ENCODE assay signal across 17 cellular contexts in genomic region chr15:50363612-50364011, GRCh38. TPM values are rescaled to one million over a fixed set of nuclear protein-coding genes. Genes with fewer than 3 reads are reported as not detected.
DNase-seq lines count a peak whose midpoint lies in the region; ATAC-seq and TF ChIP-seq lines count a peak whose summit lies in the region.
"Had no signal": no experiment of that assay in that cellular context is flagged by ENCODE, and none has a peak within 500 bp of the region (broad histone marks: within the 10 kb centered on the region; RNA-seq: fewer than 3 reads in every experiment).

No MANE protein-coding gene starts in this region.

- H3K79me2 ChIP-seq in smooth muscle cell (ENCODE audit: low read depth), result no peaks in the 10 kb centered on the region

- CTCF ChIA-PET in activated CD8-positive, alpha-beta T cell treated with anti-CD3 and anti-CD28 coated beads, Interleukin-2, amount 10 ng/mL, durations not matched to agents 7 days and 5 days (lab: Charles Lee), result no interaction called here
- CTCF ChIA-PET in activated CD8-positive, alpha-beta T cell treated with anti-CD3 and anti-CD28 coated beads for 36 hours (lab: Charles Lee), result no interaction called here
- CTCF ChIA-PET in CD4-positive, alpha-beta T cell (lab: Charles Lee), result interaction anchor here (0.7 kb wide), 1 partner anchor 48 kb away, joined by 4 read pairs; no protein-coding TSS in a partner anchor

- H3K4me1 Mint-ChIP-seq in activated CD8-positive, alpha-beta T cell treated with anti-CD3 and anti-CD28 coated beads, Interleukin-2, amount 10 ng/mL, durations not matched to agents 7 days and 5 days (ENCODE audit: low read depth), result peaks cover 15% of the 10 kb centered on the region
- peaks cover 32% of the 10 kb centered on the region for H3K4me1 Mint-ChIP-seq in activated CD8-positive, alpha-beta T cell treated with anti-CD3 and anti-CD28 coated beads for 36 hours (ENCODE audit: low read depth)
- H3K4me1 Mint-ChIP-seq in CD4-positive, alpha-beta T cell (ENCODE audit: low read depth), result peaks cover 28% of the 10 kb centered on the region
- peaks cover 14% of the 10 kb centered on the region for H3K4me1 Mint-ChIP-seq in central memory CD8-positive, alpha-beta T cell
- no peaks in the 10 kb centered on the region for H3K4me1 Mint-ChIP-seq in nephron progenitor cell

- TF ChIP-seq CTCF in activated CD8-positive, alpha-beta T cell treated with anti-CD3 and anti-CD28 coated beads for 36 hours (IDR thresholded peaks at IDR 0.05), result no peak
- no peak for TF ChIP-seq CTCF in CD4-positive, alpha-beta T cell (IDR thresholded peaks at IDR 0.05)
- TF ChIP-seq CTCF in nephron progenitor cell (IDR thresholded peaks at IDR 0.05), result no peak
- TF ChIP-seq CTCF in smooth muscle cell (IDR thresholded peaks at IDR 0.05; ENCODE audit: borderline replicate concordance, insufficient read depth, poor library complexity, severe bottlenecking), result no peak
- TF ChIP-seq CTCF in coronary artery (IDR thresholded peaks at IDR 0.05), result no peak

- H3K36me3 ChIP-seq in smooth muscle cell (ENCODE audit: low read depth), result peaks cover 5% of the 10 kb centered on the region

- no peak overlapping the region for H3K9ac ChIP-seq in smooth muscle cell (ENCODE audit: low read depth)
- H3K9ac ChIP-seq: BLaER1 had no signal

- H3K4me1 ChIP-seq in smooth muscle cell (ENCODE audit: low read depth), result no peaks in the 10 kb centered on the region
- H3K4me1 ChIP-seq: HAP-1 had no signal

- no peaks in the 10 kb centered on the region for H3K27me3 Mint-ChIP-seq in activated CD8-positive, alpha-beta T cell treated with anti-CD3 and anti-CD28 coated beads, Interleukin-2, amount 10 ng/mL, durations not matched to agents 7 days and 5 days (ENCODE audit: low read depth)
- H3K27me3 Mint-ChIP-seq in activated CD8-positive, alpha-beta T cell treated with anti-CD3 and anti-CD28 coated beads for 36 hours, result no peaks in the 10 kb centered on the region
- no peaks in the 10 kb centered on the region for H3K27me3 Mint-ChIP-seq in CD4-positive, alpha-beta T cell
- no peaks in the 10 kb centered on the region for H3K27me3 Mint-ChIP-seq in central memory CD8-positive, alpha-beta T cell
- H3K27me3 Mint-ChIP-seq in nephron progenitor cell (ENCODE audit: low read depth, poor library complexity), result no peaks in the 10 kb centered on the region
- H3K27me3 Mint-ChIP-seq: CD4-positive, alpha-beta memory T cell had no signal

- no peaks in the 10 kb centered on the region for H4K20me1 ChIP-seq in smooth muscle cell (ENCODE audit: low read depth)

- H3F3A ChIP-seq in smooth muscle cell (ENCODE audit: low read depth), result no peaks in the 10 kb centered on the region

- H3K9me3 ChIP-seq in CD4-positive, alpha-beta T cell (ENCODE audit: control insufficient read depth, low read length), result no peaks in the 10 kb centered on the region
- no peaks in the 10 kb centered on the region for H3K9me3 ChIP-seq in smooth muscle cell (replicated peaks; ENCODE audit: low read depth)
- H3K9me3 ChIP-seq: BLaER1, HAP-1 had no signal

- H3K27ac Mint-ChIP-seq in activated CD8-positive, alpha-beta T cell treated with anti-CD3 and anti-CD28 coated beads, Interleukin-2, amount 10 ng/mL, durations not matched to agents 7 days and 5 days, result peak overlapping the region; percentile 21
- no peak overlapping the region for H3K27ac Mint-ChIP-seq in activated CD8-positive, alpha-beta T cell treated with anti-CD3 and anti-CD28 coated beads for 36 hours
- peak overlapping the region; percentile 1 for H3K27ac Mint-ChIP-seq in CD4-positive, alpha-beta T cell
- peak overlapping the region; percentile 29 for H3K27ac Mint-ChIP-seq in central memory CD8-positive, alpha-beta T cell (ENCODE audit: low read depth)
- H3K27ac Mint-ChIP-seq in nephron progenitor cell, result peak overlapping the region; percentile 48

- H3K9me3 Mint-ChIP-seq in activated CD8-positive, alpha-beta T cell treated with anti-CD3 and anti-CD28 coated beads, Interleukin-2, amount 10 ng/mL, durations not matched to agents 7 days and 5 days (ENCODE audit: insufficient read depth), result no peaks in the 10 kb centered on the region
- H3K9me3 Mint-ChIP-seq in activated CD8-positive, alpha-beta T cell treated with anti-CD3 and anti-CD28 coated beads for 36 hours, result no peaks in the 10 kb centered on the region
- H3K9me3 Mint-ChIP-seq in CD4-positive, alpha-beta T cell, result no peaks in the 10 kb centered on the region
- H3K9me3 Mint-ChIP-seq in central memory CD8-positive, alpha-beta T cell, result no peaks in the 10 kb centered on the region
- no peaks in the 10 kb centered on the region for H3K9me3 Mint-ChIP-seq in nephron progenitor cell
- H3K9me3 Mint-ChIP-seq: CD4-positive, alpha-beta memory T cell had no signal

- H3K27ac ChIP-seq in CD4-positive, alpha-beta T cell (ENCODE audit: low read depth, low read length), result no peak overlapping the region
- no peak overlapping the region for H3K27ac ChIP-seq in smooth muscle cell (ENCODE audit: low read depth)
- no peak overlapping the region for H3K27ac ChIP-seq in coronary artery
- H3K27ac ChIP-seq: 22Rv1, BLaER1 had no signal

- H3K27me3 ChIP-seq in CD4-positive, alpha-beta T cell (ENCODE audit: control insufficient read depth, insufficient read depth, low read length), result no peaks in the 10 kb centered on the region
- H3K27me3 ChIP-seq in smooth muscle cell (ENCODE audit: low read depth), result no peaks in the 10 kb centered on the region
- H3K27me3 ChIP-seq: BLaER1 had no signal

- no peak for DNase-seq in activated CD8-positive, alpha-beta T cell treated with anti-CD3 and anti-CD28 coated beads, Interleukin-2, amount 10 ng/mL, durations not matched to agents 7 days and 5 days
- DNase-seq in activated CD8-positive, alpha-beta T cell treated with anti-CD3 and anti-CD28 coated beads for 36 hours, result no peak
- no peak for DNase-seq in CD4-positive, alpha-beta T cell
- DNase-seq in central memory CD8-positive, alpha-beta T cell (ENCODE audit: low spot score in 2 of 2), result no peak
- DNase-seq in nephron progenitor cell, result no peak
- no peak for DNase-seq in smooth muscle cell (lab: John Stamatoyannopoulos, UW; ENCODE audit: unreplicated experiment)
- DNase-seq in CD1c-positive myeloid dendritic cell (ENCODE audit: extremely low spot score), result no peak
- no peak for DNase-seq in coronary artery (ENCODE audit: low spot score)
- DNase-seq: CD4-positive, alpha-beta memory T cell; COR-L47; DMS153; DMS79 treated with DMSO at 0.1 percent for 48 hours; EL; GDM1 had no signal

- H3K4me3 Mint-ChIP-seq in activated CD8-positive, alpha-beta T cell treated with anti-CD3 and anti-CD28 coated beads, Interleukin-2, amount 10 ng/mL, durations not matched to agents 7 days and 5 days, result no peak overlapping the region
- no peak overlapping the region for H3K4me3 Mint-ChIP-seq in activated CD8-positive, alpha-beta T cell treated with anti-CD3 and anti-CD28 coated beads for 36 hours
- no peak overlapping the region for H3K4me3 Mint-ChIP-seq in CD4-positive, alpha-beta T cell
- no peak overlapping the region for H3K4me3 Mint-ChIP-seq in central memory CD8-positive, alpha-beta T cell
- H3K4me3 Mint-ChIP-seq in nephron progenitor cell, result no peak overlapping the region
- H3K4me3 Mint-ChIP-seq: CD4-positive, alpha-beta memory T cell had no signal

- POLR2A ChIA-PET in activated CD8-positive, alpha-beta T cell treated with anti-CD3 and anti-CD28 coated beads, Interleukin-2, amount 10 ng/mL, durations not matched to agents 7 days and 5 days (lab: Charles Lee), result interaction anchor here (0.9 to 1.6 kb wide), 2 partner anchors 9 to 10 kb away, joined by 4 to 7 read pairs; partner anchors contain the start of gene GABPB1
- POLR2A ChIA-PET in activated CD8-positive, alpha-beta T cell treated with anti-CD3 and anti-CD28 coated beads for 36 hours (lab: Charles Lee), result interaction anchor here (1.4 kb wide), 1 partner anchor 9 kb away, joined by 4 read pairs; the partner anchor contains the start of gene GABPB1
- POLR2A ChIA-PET in CD4-positive, alpha-beta T cell (lab: Charles Lee), result interaction anchor here (1.4 to 1.5 kb wide), 2 partner anchors 9 to 10 kb away, joined by 4 to 9 read pairs; partner anchors contain the start of gene GABPB1

- peaks cover 45% of the 10 kb centered on the region for H3K36me3 Mint-ChIP-seq in activated CD8-positive, alpha-beta T cell treated with anti-CD3 and anti-CD28 coated beads, Interleukin-2, amount 10 ng/mL, durations not matched to agents 7 days and 5 days (ENCODE audit: low read depth)
- H3K36me3 Mint-ChIP-seq in activated CD8-positive, alpha-beta T cell treated with anti-CD3 and anti-CD28 coated beads for 36 hours (ENCODE audit: low read depth), result peaks cover 65% of the 10 kb centered on the region
- peaks cover 26% of the 10 kb centered on the region for H3K36me3 Mint-ChIP-seq in CD4-positive, alpha-beta T cell (ENCODE audit: low read depth)
- peaks cover 37% of the 10 kb centered on the region for H3K36me3 Mint-ChIP-seq in central memory CD8-positive, alpha-beta T cell (ENCODE audit: insufficient read depth)
- H3K36me3 Mint-ChIP-seq in nephron progenitor cell (ENCODE audit: low read depth), result peaks cover 56% of the 10 kb centered on the region

- no peak for ATAC-seq in activated CD8-positive, alpha-beta T cell treated with anti-CD3 and anti-CD28 coated beads, Interleukin-2, amount 10 ng/mL, durations not matched to agents 7 days and 5 days
- ATAC-seq in activated CD8-positive, alpha-beta T cell treated with anti-CD3 and anti-CD28 coated beads for 36 hours, result no peak
- ATAC-seq in CD4-positive, alpha-beta T cell (ENCODE audit: poor library complexity), result no peak
- no peak for ATAC-seq in central memory CD8-positive, alpha-beta T cell (replicated peaks; ENCODE audit: extremely low read depth, poor library complexity, severe bottlenecking)

- no peak overlapping the region for H3K4me2 ChIP-seq in smooth muscle cell
- H3K4me2 ChIP-seq: BLaER1 had no signal

- H3K4me3 ChIP-seq in smooth muscle cell, result no peak overlapping the region
- H3K4me3 ChIP-seq in coronary artery, result no peak overlapping the region
- H3K4me3 ChIP-seq: BLaER1, HAP-1 had no signal

- no peak overlapping the region for H2AFZ ChIP-seq in smooth muscle cell (ENCODE audit: low read depth)

- WGBS in smooth muscle cell (ENCODE audit: low lambda C conversion rate), result 89% methylated on average over 2 of the region's 2 CpGs

- intact Hi-C loops in activated CD8-positive, alpha-beta T cell treated with anti-CD3 and anti-CD28 coated beads for 36 hours (cut with micrococcal nuclease), result no loop called here
- intact Hi-C loops in CD4-positive, alpha-beta T cell (cut with DNase I, micrococcal nuclease), result loop anchor here in 1 of 2 experiments (5.0 kb wide), 1 partner anchor 324 kb away; the partner anchor contains the start of gene TRPM7

RNA-seq across cellular contexts. Expression of gene GABPB1, which starts 8.6 kb away (rescaled TPM):
- 10 to 100 TPM; 33.5 to 35.2 TPM for total RNA-seq in activated CD8-positive, alpha-beta T cell treated with anti-CD3 and anti-CD28 coated beads, Interleukin-2, amount 10 ng/mL, durations not matched to agents 7 days and 5 days
- total RNA-seq in activated CD8-positive, alpha-beta T cell treated with anti-CD3 and anti-CD28 coated beads for 36 hours, result 10 to 100 TPM; 33.2 to 36.2 TPM
- 10 to 100 TPM; 25.7 to 27.1 TPM for total RNA-seq in CD4-positive, alpha-beta T cell
- 49.3 and 49.7 TPM in 2 replicates for total RNA-seq in smooth muscle cell
- 21.6 and 24.1 TPM in 2 replicates for polyA plus RNA-seq in smooth muscle cell
